8 cellular contexts compared by ENCODE assay signal in genomic region chr4:70687347-70687746, GRCh38. TPM values are rescaled to one million over a fixed set of nuclear protein-coding genes. Genes with fewer than 3 reads are reported as not detected.
DNase-seq lines count a peak whose midpoint lies in the region; ATAC-seq and TF ChIP-seq lines count a peak whose summit lies in the region.
"Not testable (repeated sequence)": the region's sequence is repeated elsewhere in the genome, so short reads cannot be mapped to it uniquely, and the experiment has no call there.

No MANE protein-coding gene starts in this region.

- peaks cover 13% of the 10 kb centered on the region for H3K36me3 Mint-ChIP-seq in activated CD8-positive, alpha-beta memory T cell treated with anti-CD3 and anti-CD28 coated beads, Interleukin-2, amount 10 ng/mL, durations not matched to agents 7 days and 5 days

- H3K36me3 ChIP-seq in OCI-LY1 (ENCODE audit: insufficient read depth, low read length) (peaks cover 27% of the 10 kb centered on the region), heart left ventricle (peaks cover 0 to 21% (median 10%) of the 10 kb centered on the region in 9 donors), skeletal muscle satellite cell (ENCODE audit: insufficient read depth, low read length) (peaks cover 13% of the 10 kb centered on the region)
- H3K36me3 ChIP-seq in mucosa of descending colon (ENCODE audit: low read depth); vagina: not testable (repeated sequence)

- H3K9ac ChIP-seq in OCI-LY1 (ENCODE audit: low read length): peak overlapping the region; percentile 96
- peak overlapping the region; percentile 91 for H3K9ac ChIP-seq in skeletal muscle satellite cell (ENCODE audit: low read depth, low read length)

- peak overlapping the region; percentile 99 for H3K4me3 Mint-ChIP-seq in activated CD8-positive, alpha-beta memory T cell treated with anti-CD3 and anti-CD28 coated beads, Interleukin-2, amount 10 ng/mL, durations not matched to agents 7 days and 5 days

- not testable (repeated sequence) for H3K9me2 ChIP-seq in OCI-LY1 (ENCODE audit: low read depth, low read length)

- intact Hi-C loops in heart left ventricle (cut with DNase I): loop anchor here in 3 of 10 donors (5.0 kb wide), 5 partner anchors 50 to 320 kb away; partner anchors contain the start of genes DCK (in 1 of the 3), GRSF1 (in 1 of the 3) and MOB1B (in 1 of the 3)
- intact Hi-C loops in mucosa of descending colon (cut with DNase I, micrococcal nuclease); vagina (cut with DNase I): not testable (repeated sequence)

- not testable (repeated sequence) for H2AFZ ChIP-seq in OCI-LY1 (ENCODE audit: low read length)

- H3F3A ChIP-seq in OCI-LY1 (ENCODE audit: insufficient read depth, low read length): not testable (repeated sequence)

- H3K27ac ChIP-seq in OCI-LY1 (ENCODE audit: low read depth, low read length, poor library complexity, severe bottlenecking): peak overlapping the region; percentile 94
- H3K27ac ChIP-seq in caudate nucleus (ENCODE audit: low read depth, low read length): peak overlapping the region; percentile 88
- peak overlapping the region; percentile 84 to 97 (median 92) for H3K27ac ChIP-seq in heart left ventricle
- peak overlapping the region; percentile 82 for H3K27ac ChIP-seq in vagina

- not testable (repeated sequence) for H3K27me3 ChIP-seq in OCI-LY1 (ENCODE audit: insufficient read depth, low read length); heart left ventricle; skeletal muscle satellite cell (ENCODE audit: control insufficient read depth, insufficient read depth, low read length); vagina

- CTCF ChIA-PET in activated CD8-positive, alpha-beta memory T cell treated with anti-CD3 and anti-CD28 coated beads, Interleukin-2, amount 10 ng/mL, durations not matched to agents 7 days and 5 days (lab: Charles Lee): interaction anchor here (0.6 to 3.9 kb wide), 9 partner anchors 10 to 158 kb away, joined by 3 to 30 read pairs (median 7); no protein-coding TSS in a partner anchor

- H3K27ac Mint-ChIP-seq in activated CD8-positive, alpha-beta memory T cell treated with anti-CD3 and anti-CD28 coated beads, Interleukin-2, amount 10 ng/mL, durations not matched to agents 7 days and 5 days: peak overlapping the region; percentile 95

- peak overlapping the region; percentile 92 for H3K4me2 ChIP-seq in OCI-LY1 (ENCODE audit: low read length)
- H3K4me2 ChIP-seq in skeletal muscle satellite cell (ENCODE audit: low read length): peak overlapping the region; percentile 93

- not testable (repeated sequence) for H3K9me3 Mint-ChIP-seq in activated CD8-positive, alpha-beta memory T cell treated with anti-CD3 and anti-CD28 coated beads, Interleukin-2, amount 10 ng/mL, durations not matched to agents 7 days and 5 days (ENCODE audit: low read depth)

- TF ChIP-seq POLR2A in heart left ventricle (IDR thresholded peaks at IDR 0.05); vagina (IDR thresholded peaks at IDR 0.05): not testable (repeated sequence)

- H3K4me1 ChIP-seq in OCI-LY1 (ENCODE audit: insufficient read depth, low read length, severe bottlenecking): peaks cover 61% of the 10 kb centered on the region
- H3K4me1 ChIP-seq in heart left ventricle: peaks cover 4 to 45% (median 32%) of the 10 kb centered on the region in 12 donors
- H3K4me1 ChIP-seq in mucosa of descending colon (ENCODE audit: low read depth): peaks cover 23% of the 10 kb centered on the region
- peaks cover 22% of the 10 kb centered on the region for H3K4me1 ChIP-seq in skeletal muscle satellite cell (ENCODE audit: control insufficient read depth, insufficient read depth, low read length)
- peaks cover 35% of the 10 kb centered on the region for H3K4me1 ChIP-seq in vagina

- H3K79me2 ChIP-seq in OCI-LY1 (ENCODE audit: insufficient read depth, low read length): peaks cover 44% of the 10 kb centered on the region

- WGBS in heart left ventricle, 4 donors: 71 to 73% (median 71%) methylated on average over 13 of the region's 13 CpGs

- peak; percentile 52 for DNase-seq in activated CD8-positive, alpha-beta memory T cell treated with anti-CD3 and anti-CD28 coated beads, Interleukin-2, amount 10 ng/mL, durations not matched to agents 7 days and 5 days
- peak in 2 of 61 donors; percentile 19 to 20 for DNase-seq in caudate nucleus (lab: John Stamatoyannopoulos, UW)
- peak in 2 of 5 donors; percentile 28 to 29 for DNase-seq in heart left ventricle
- peak in 2 of 3 donors; percentile 53 to 58 for DNase-seq in mucosa of descending colon
- DNase-seq in vagina (ENCODE audit: extremely low spot score in 2 of 2): not testable (repeated sequence)

- H3K9me3 ChIP-seq in OCI-LY1 (ENCODE audit: low read length); heart left ventricle; mucosa of descending colon; skeletal muscle satellite cell (replicated peaks; ENCODE audit: low read length); vagina: not testable (repeated sequence)

- H4K20me1 ChIP-seq in OCI-LY1 (ENCODE audit: insufficient read depth, low read length): not testable (repeated sequence)

- H3K27me3 Mint-ChIP-seq in activated CD8-positive, alpha-beta memory T cell treated with anti-CD3 and anti-CD28 coated beads, Interleukin-2, amount 10 ng/mL, durations not matched to agents 7 days and 5 days: not testable (repeated sequence)

- not testable (repeated sequence) for ATAC-seq in activated CD8-positive, alpha-beta memory T cell treated with anti-CD3 and anti-CD28 coated beads, Interleukin-2, amount 10 ng/mL, durations not matched to agents 7 days and 5 days; mucosa of descending colon
- ATAC-seq in heart left ventricle: peak in 1 of 4 donors; percentile 1

- not testable (repeated sequence) for TF ChIP-seq CTCF in GM12875 (IDR thresholded peaks at IDR 0.05; ENCODE audit: borderline replicate concordance, insufficient read depth, low read depth, low read length); OCI-LY1 (IDR thresholded peaks at IDR 0.05; ENCODE audit: low read length); heart left ventricle (IDR thresholded peaks at IDR 0.05); mucosa of descending colon (IDR thresholded peaks at IDR 0.05); vagina (IDR thresholded peaks at IDR 0.05)

- H3K4me3 ChIP-seq in GM12875 (ENCODE audit: low read depth, low read length) (peak overlapping the region; percentile 64), OCI-LY1 (ENCODE audit: low read depth, low read length, poor library complexity, severe bottlenecking) (peak overlapping the region; percentile 95), heart left ventricle (peak overlapping the region; percentile 69 to 98 (median 90)), mucosa of descending colon (peak overlapping the region; percentile 49), skeletal muscle satellite cell (ENCODE audit: low read length) (peak overlapping the region; percentile 90), vagina (peak overlapping the region; percentile 65 to 81)

- peaks cover 31% of the 10 kb centered on the region for H3K4me1 Mint-ChIP-seq in activated CD8-positive, alpha-beta memory T cell treated with anti-CD3 and anti-CD28 coated beads, Interleukin-2, amount 10 ng/mL, durations not matched to agents 7 days and 5 days

RNA-seq across cellular contexts. Expression of gene UTP3, which starts 1.0 kb away (rescaled TPM):
- total RNA-seq in activated CD8-positive, alpha-beta memory T cell treated with anti-CD3 and anti-CD28 coated beads, Interleukin-2, amount 10 ng/mL, durations not matched to agents 7 days and 5 days: 10 to 100 TPM; 28.0 to 33.6 TPM
- 10 to 100 TPM in 8 of 9 donors, 1 to 10 TPM in 1; 7.3 to 22.4 (median 17.4) TPM for total RNA-seq in heart left ventricle
- polyA plus RNA-seq in heart left ventricle: 10 to 100 TPM; 10.7 to 28.9 TPM
- total RNA-seq in mucosa of descending colon: 10 to 100 TPM; 15.8 to 23.4 (median 20.5) TPM
- 17.3 and 19.0 TPM in 2 replicates for total RNA-seq in skeletal muscle satellite cell (2012; rRNA removed)
- total RNA-seq in vagina: 15.7 TPM

RNA-seq across cellular contexts. Expression of gene JCHAIN, which starts 21.0 kb away (rescaled TPM):
- total RNA-seq in activated CD8-positive, alpha-beta memory T cell treated with anti-CD3 and anti-CD28 coated beads, Interleukin-2, amount 10 ng/mL, durations not matched to agents 7 days and 5 days: not detected
- total RNA-seq in heart left ventricle: 10 to 100 TPM in 1 of 9 donors, 1 to 10 TPM in 4, under 1 TPM in 2, not detected in 2; 0.19 to 40.0 (median 5.0) TPM
- polyA plus RNA-seq in heart left ventricle: under 1 TPM; 0.76 to 0.85 TPM
- total RNA-seq in mucosa of descending colon: 100 to 1,000 TPM; 258 to 602 (median 347) TPM
- 0.22 TPM in 1 of 2 replicates, not detected in the other for total RNA-seq in skeletal muscle satellite cell (2012; rRNA removed)
- 2.7 TPM for total RNA-seq in vagina

RNA-seq across cellular contexts. Expression of gene RUFY3, which starts 34.4 kb away (rescaled TPM):
- total RNA-seq in activated CD8-positive, alpha-beta memory T cell treated with anti-CD3 and anti-CD28 coated beads, Interleukin-2, amount 10 ng/mL, durations not matched to agents 7 days and 5 days: 10 to 100 TPM; 12.7 to 22.8 TPM
- total RNA-seq in heart left ventricle: 10 to 100 TPM; 14.6 to 33.0 (median 21.8) TPM
- 10 to 100 TPM; 12.8 to 18.7 TPM for polyA plus RNA-seq in heart left ventricle
- 10 to 100 TPM; 31.9 to 54.2 (median 46.0) TPM for total RNA-seq in mucosa of descending colon
- 27.1 and 49.2 TPM in 2 replicates for total RNA-seq in skeletal muscle satellite cell (2012; rRNA removed)
- 71.2 TPM for total RNA-seq in vagina

RNA-seq across cellular contexts. Expression of gene ENAM, which starts 58.8 kb away (rescaled TPM):
- total RNA-seq in activated CD8-positive, alpha-beta memory T cell treated with anti-CD3 and anti-CD28 coated beads, Interleukin-2, amount 10 ng/mL, durations not matched to agents 7 days and 5 days: not detected
- total RNA-seq in heart left ventricle (10 to 100 TPM in 2 of 9 donors, 1 to 10 TPM in 7; 3.7 to 16.0 (median 9.4) TPM), mucosa of descending colon (not detected), vagina (not detected)
- 1 to 10 TPM in 1 of 2 donors, under 1 TPM in 1; 0.98 to 1.3 TPM for polyA plus RNA-seq in heart left ventricle
- total RNA-seq in skeletal muscle satellite cell (2012; rRNA removed): not detected in 2 replicates

Comparison
In these comparisons a context has a peak if more than half of its experiments do, and no peak if none do; other contexts are left out.
1. RNA of gene JCHAIN, which starts 21.0 kb away (total RNA-seq): 258 to 602 TPM in mucosa of descending colon; 0.19 to 40.0 TPM in heart left ventricle, 2.7 TPM in vagina (single experiment) and not detected in activated CD8-positive, alpha-beta memory T cell treated with anti-CD3 and anti-CD28 coated beads, Interleukin-2, amount 10 ng/mL, durations not matched to agents 7 days and 5 days; every median in the first group is over 4 times any median in the second.
2. Peak in every context shown above with its lines, with median percentiles within 50 percentile points of each other: H3K4me3 ChIP-seq and H3K27ac ChIP-seq.